ENCODE assay signal across 1 cellular context in the genomic region with DNA sequence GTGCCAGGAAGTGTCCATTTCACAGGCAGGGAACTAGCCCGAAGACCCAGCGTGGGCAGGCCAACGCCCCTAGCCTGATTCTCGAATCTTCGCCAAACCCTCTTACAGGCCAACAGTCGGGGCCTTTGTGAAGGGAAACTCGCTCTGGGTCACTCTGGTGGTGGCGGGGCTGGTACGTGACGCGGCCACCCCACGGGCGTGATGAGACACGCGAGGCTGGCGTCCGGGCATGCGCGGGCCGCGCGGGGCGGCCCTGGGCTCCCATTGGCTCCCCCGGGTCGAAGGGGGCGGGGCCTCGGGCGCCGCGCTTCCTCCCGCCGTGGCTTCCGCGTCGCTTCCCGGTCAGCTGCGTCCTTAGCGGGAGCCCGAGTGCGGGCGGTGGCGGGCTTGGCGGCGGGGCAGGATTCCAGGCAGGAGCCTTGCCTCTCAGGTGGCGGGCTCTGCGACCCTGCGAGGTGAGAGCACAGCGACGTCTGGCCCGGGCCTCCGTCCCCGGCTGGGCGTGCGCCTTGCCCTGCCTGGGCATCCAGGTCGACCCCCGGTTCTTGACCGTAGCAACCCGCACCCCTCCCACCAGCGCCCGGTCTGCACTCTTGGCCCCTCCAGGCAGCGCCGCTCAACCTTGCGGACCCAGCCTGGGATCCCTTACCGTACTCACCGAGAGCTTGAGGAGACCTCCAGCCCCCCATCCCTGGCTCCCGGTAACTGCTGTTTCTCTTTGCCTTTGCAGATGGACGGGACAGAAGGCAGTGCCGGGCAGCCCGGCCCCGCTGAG.
TF ChIP-seq lines count a peak whose summit lies in the region.

A gene with protein sequence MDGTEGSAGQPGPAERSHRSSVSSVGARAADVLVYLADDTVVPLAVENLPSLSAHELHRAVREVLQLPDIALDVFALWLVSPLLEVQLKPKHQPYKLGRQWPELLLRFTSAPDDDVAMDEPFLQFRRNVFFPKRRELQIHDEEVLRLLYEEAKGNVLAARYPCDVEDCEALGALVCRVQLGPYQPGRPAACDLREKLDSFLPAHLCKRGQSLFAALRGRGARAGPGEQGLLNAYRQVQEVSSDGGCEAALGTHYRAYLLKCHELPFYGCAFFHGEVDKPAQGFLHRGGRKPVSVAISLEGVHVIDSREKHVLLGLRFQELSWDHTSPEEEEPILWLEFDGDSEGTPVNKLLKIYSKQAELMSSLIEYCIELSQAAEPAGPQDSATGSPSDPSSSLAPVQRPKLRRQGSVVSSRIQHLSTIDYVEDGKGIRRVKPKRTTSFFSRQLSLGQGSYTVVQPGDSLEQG (plus strand): TSS at position 331 of the 775 bp plus-strand sequence. CDS start 400 bp downstream, at position 731.

TF ChIP-seq in WTC11, 78 proteins besides CTCF, POLR2A, EP300 and RAD21 (continued from another document):
- TF ChIP-seq AFF4 (CRISPR knock-in tag; IDR thresholded peaks at IDR 0.05; ENCODE audit: borderline replicate concordance) (no peak), ESRRA (CRISPR knock-in tag; IDR thresholded peaks at IDR 0.05; ENCODE audit: borderline replicate concordance) (no peak), PREB (CRISPR knock-in tag; IDR thresholded peaks at IDR 0.05; ENCODE audit: borderline replicate concordance) (no peak), ZNF396 (CRISPR knock-in tag; IDR thresholded peaks at IDR 0.05; ENCODE audit: borderline replicate concordance) (no peak), CBFB (CRISPR knock-in tag; IDR thresholded peaks at IDR 0.05; ENCODE audit: low read depth) (no peak), PRDM15 (CRISPR knock-in tag; IDR thresholded peaks at IDR 0.05) (no peak), ZNF671 (CRISPR knock-in tag; IDR thresholded peaks at IDR 0.05) (no peak), KAT7 (CRISPR knock-in tag; IDR thresholded peaks at IDR 0.05; ENCODE audit: borderline replicate concordance) (no peak), ZNF263 (CRISPR knock-in tag; IDR thresholded peaks at IDR 0.05; ENCODE audit: low read depth) (no peak)
TF ChIP-seq in WTC11: peak in this region for 13.
